In genomic region chr7:54811016-54811924, GRCh38 we compare ENCODE assay signal across 12 cellular contexts. TPM values are rescaled to one million over a fixed set of nuclear protein-coding genes. Genes with fewer than 3 reads are reported as not detected.
DNase-seq lines count a peak whose midpoint lies in the region; ATAC-seq and TF ChIP-seq lines count a peak whose summit lies in the region.
"Had no signal": no experiment of that assay in that cellular context is flagged by ENCODE, and none has a peak within 500 bp of the region (broad histone marks: within the 10 kb centered on the region; RNA-seq: fewer than 3 reads in every experiment).

No MANE protein-coding gene starts in this region.

- no peak for TF ChIP-seq EP300 in ovary (IDR thresholded peaks at IDR 0.05)

- H3K4me3 ChIP-seq in mammary epithelial cell (replicated peaks in 1 of 3; ENCODE audit: insufficient read depth in 1 of 3, low read depth in 2 of 3, low read length in 3 of 3) (no peak overlapping the region), uterus (no peak overlapping the region), BE2C (ENCODE audit: low read depth, low read length) (no peak overlapping the region), ovary (no peak overlapping the region)
- H3K4me3 ChIP-seq: lower lobe of right lung had no signal

- no peaks in the 10 kb centered on the region for H3K36me3 Mint-ChIP-seq in natural killer cell

- no TSS peak for BruUV-seq in mammary epithelial cell (replicated peaks; lab: Mats Ljungman, UMichigan)

- H3K4me1 Mint-ChIP-seq in natural killer cell, result no peaks in the 10 kb centered on the region

- DNase-seq in mammary epithelial cell (peak; percentile 78), iris pigment epithelial cell (ENCODE audit: low read depth) (peak; percentile 95), uterus (no peak), natural killer cell (no peak), BE2C (no peak), ovary (no peak)
- DNase-seq: activated gamma-delta T cell; effector memory CD4-positive, alpha-beta T cell; lower lobe of right lung; NCI-H1092 treated with DMSO at 0.1 percent for 48 hours; WERI-Rb-1 had no signal

- no peak overlapping the region for H3K9ac ChIP-seq in mammary epithelial cell (ENCODE audit: insufficient read depth, low read length)

- H3K9me3 ChIP-seq in mammary epithelial cell (replicated peaks; ENCODE audit: insufficient read depth, low read length) (no peaks in the 10 kb centered on the region), uterus (no peaks in the 10 kb centered on the region), BE2C (no peaks in the 10 kb centered on the region), ovary (no peaks in the 10 kb centered on the region)
- H3K9me3 ChIP-seq: lower lobe of right lung had no signal

- H3K4me3 Mint-ChIP-seq in natural killer cell, result no peak overlapping the region

- H3K9me3 Mint-ChIP-seq in natural killer cell, result no peaks in the 10 kb centered on the region

- peak overlapping the region; percentile 54 for H3K27ac ChIP-seq in mammary epithelial cell (ENCODE audit: insufficient read depth, low read depth, low read length)
- H3K27ac ChIP-seq in uterus, result peak overlapping the region; percentile 6 to 42
- peak overlapping the region in 1 of 2 donors; percentile 3 for H3K27ac ChIP-seq in ovary
- H3K27ac ChIP-seq: lower lobe of right lung, WERI-Rb-1 had no signal

- TF ChIP-seq POLR2A in uterus (IDR thresholded peaks at IDR 0.05), result no peak
- TF ChIP-seq POLR2A in ovary (IDR thresholded peaks at IDR 0.05), result no peak

- CTCF ChIA-PET in mammary epithelial cell (lab: Charles Lee; ENCODE audit: low non-redundant PET), result no interaction called here

- H3K4me1 ChIP-seq in mammary epithelial cell (ENCODE audit: insufficient read depth, low read length) (peaks cover 27% of the 10 kb centered on the region), uterus (no peaks in the 10 kb centered on the region), BE2C (no peaks in the 10 kb centered on the region), ovary (ENCODE audit: insufficient read depth) (peaks cover 4% of the 10 kb centered on the region)

- intact Hi-C loops in mammary epithelial cell (cut with micrococcal nuclease), result no loop called here
- intact Hi-C loops in uterus (cut with DNase I; ENCODE audit: low total_unique reads), result no loop called here
- intact Hi-C loops in natural killer cell (cut with micrococcal nuclease), result no loop called here
- intact Hi-C loops in ovary (cut with DNase I), result no loop called here

- peak; percentile 68 for ATAC-seq in HG03565 (IDR thresholded peaks at IDR 0.05; ENCODE audit: unreplicated experiment)
- ATAC-seq in natural killer cell, result no peak

- H3K4me2 ChIP-seq in mammary epithelial cell (ENCODE audit: insufficient read depth, low read depth, low read length), result peak overlapping the region; percentile 13

- H3K36me3 ChIP-seq in mammary epithelial cell (ENCODE audit: insufficient read depth, low read length) (no peaks in the 10 kb centered on the region), uterus (no peaks in the 10 kb centered on the region), BE2C (no peaks in the 10 kb centered on the region), ovary (no peaks in the 10 kb centered on the region)
- H3K36me3 ChIP-seq: lower lobe of right lung, WERI-Rb-1 had no signal

- WGBS in mammary epithelial cell (ENCODE audit: low coverage, missing lambda C conversion rate), result 39% methylated on average over 6 of the region's 7 CpGs
- 30 to 47% (median 44%) methylated on average over 7 of the region's 7 CpGs for WGBS in ovary, 3 donors

- no peaks in the 10 kb centered on the region for H3K27me3 Mint-ChIP-seq in natural killer cell (ENCODE audit: low read depth in 2 of 2)

- in situ Hi-C loops in mammary epithelial cell (cut with MboI; ENCODE audit: low sequenced_read_pairs in 2 of 2), result no loop called here

- no peak for TF ChIP-seq CTCF in mammary epithelial cell (conservative IDR thresholded peaks at IDR 0.05 in 1 of 2, IDR thresholded peaks at IDR 0.05 in 1 of 2; ENCODE audit: extremely low read depth in 1 of 2, insufficient read depth in 1 of 2, low read depth in 1 of 2, low read length in 2 of 2)
- no peak for TF ChIP-seq CTCF in uterus (IDR thresholded peaks at IDR 0.05)
- no peak for TF ChIP-seq CTCF in natural killer cell (IDR thresholded peaks at IDR 0.05)
- TF ChIP-seq CTCF in BE2C (IDR thresholded peaks at IDR 0.05; ENCODE audit: low read depth, low read length), result no peak
- no peak for TF ChIP-seq CTCF in ovary (IDR thresholded peaks at IDR 0.05)

- dilution Hi-C loops in mammary epithelial cell (cut with HindIII; ENCODE audit: low sequenced_read_pairs), result no loop called here

- H3K27ac Mint-ChIP-seq in natural killer cell, result no peak overlapping the region

- H3K27me3 ChIP-seq in mammary epithelial cell (ENCODE audit: insufficient read depth, low read length), result no peaks in the 10 kb centered on the region
- H3K27me3 ChIP-seq in uterus, result no peaks in the 10 kb centered on the region
- H3K27me3 ChIP-seq in BE2C, result no peaks in the 10 kb centered on the region
- H3K27me3 ChIP-seq in ovary, result no peaks in the 10 kb centered on the region

- no peaks in the 10 kb centered on the region for H4K20me1 ChIP-seq in mammary epithelial cell (ENCODE audit: insufficient read depth, low read length)

- H3K79me2 ChIP-seq in mammary epithelial cell (ENCODE audit: insufficient read depth, low read length), result no peaks in the 10 kb centered on the region

- H2AFZ ChIP-seq in mammary epithelial cell (ENCODE audit: low read depth, low read length), result peak overlapping the region; percentile 76

RNA-seq across cellular contexts. Expression of gene SEC61G, which starts 52.3 kb away (rescaled TPM):
- total RNA-seq in mammary epithelial cell, result 100 to 1,000 TPM; 156 to 174 TPM
- polyA plus RNA-seq in mammary epithelial cell, result 285 TPM
- polyA minus RNA-seq in mammary epithelial cell, result 7.8 TPM
- total RNA-seq in uterus, result 100 to 1,000 TPM in 3 of 4 donors, 10 to 100 TPM in 1; 52.7 to 530 (median 401) TPM
- 10 to 100 TPM; 38.4 to 54.1 (median 41.0) TPM for total RNA-seq in natural killer cell
- 438 TPM for polyA plus RNA-seq in BE2C (2012; ENCODE audit: insufficient read depth, insufficient read length, low read depth)
- 100 to 1,000 TPM in 3 of 7 donors, 10 to 100 TPM in 4; 66.7 to 165 (median 79.9) TPM for total RNA-seq in ovary
- 100 to 1,000 TPM; 157 to 187 TPM for polyA plus RNA-seq in ovary

Comparison
In these comparisons a context has a peak if more than half of its experiments do, and no peak if none do; other contexts are left out.
1. DNase-seq: peak in mammary epithelial cell (single experiment) and iris pigment epithelial cell (single experiment); none in uterus (0 of 2), natural killer cell (single experiment), BE2C (single experiment) and ovary (0 of 5).